In genomic region chr1:113394863-113395259, GRCh38 we compare ENCODE assay signal across 17 cellular contexts. TPM values are rescaled to one million over a fixed set of nuclear protein-coding genes. Genes with fewer than 3 reads are reported as not detected.
DNase-seq lines count a peak whose midpoint lies in the region; ATAC-seq, FAIRE-seq and TF ChIP-seq lines count a peak whose summit lies in the region.
"Had no signal": no experiment of that assay in that cellular context is flagged by ENCODE, and none has a peak within 500 bp of the region (broad histone marks: within the 10 kb centered on the region; RNA-seq: fewer than 3 reads in every experiment).

No MANE protein-coding gene starts in this region.

- H3K4me1 Mint-ChIP-seq in MCF 10A (ENCODE audit: insufficient read depth, unreplicated experiment): peaks cover 17% of the 10 kb centered on the region
- H3K4me1 Mint-ChIP-seq in brain: peaks cover 73% of the 10 kb centered on the region

- H3K36me3 ChIP-seq in mammary epithelial cell (ENCODE audit: insufficient read depth, low read length) (no peaks in the 10 kb centered on the region), HepG2 (replicated peaks in 1 of 2; ENCODE audit: control insufficient read depth in 1 of 2, insufficient read depth in 2 of 2, low read length in 2 of 2) (no peaks in the 10 kb centered on the region)
- no peaks in the 10 kb centered on the region for H3K36me3 ChIP-seq in effector memory CD4-positive, alpha-beta T cell (ENCODE audit: control insufficient read depth, insufficient read depth, low read length)

- H3K27ac ChIP-seq in mammary epithelial cell (ENCODE audit: insufficient read depth, low read depth, low read length) (no peak overlapping the region), HepG2 (ENCODE audit: extremely low read length, insufficient read depth, low read length) (peak overlapping the region; percentile 79)
- H3K27ac ChIP-seq in effector memory CD4-positive, alpha-beta T cell (ENCODE audit: insufficient read depth, low read length, poor library complexity, severe bottlenecking): no peak overlapping the region

- WGBS in mammary epithelial cell (ENCODE audit: low coverage, missing lambda C conversion rate): 100% methylated on average over 1 of the region's 1 CpG
- 88% methylated on average over 1 of the region's 1 CpG for WGBS in HepG2 (ENCODE audit: low lambda C conversion rate)

- H3K4me2 ChIP-seq in mammary epithelial cell (ENCODE audit: insufficient read depth, low read depth, low read length) (no peak overlapping the region), HepG2 (ENCODE audit: low read depth, low read length) (peak overlapping the region; percentile 77)

- TF ChIP-seq RAD21 in HepG2 (CRISPR knock-in tag; IDR thresholded peaks at IDR 0.05): no peak

- TF ChIP-seq EP300 in HepG2 (IDR thresholded peaks at IDR 0.05; ENCODE audit: low read depth in 2 of 2, low read length in 2 of 2) (no peak), HepG2 (CRISPR knock-in tag; IDR thresholded peaks at IDR 0.05; ENCODE audit: borderline replicate concordance) (no peak)

- intact Hi-C loops in MCF 10A (cut with micrococcal nuclease): loop anchor here (5.0 to 10.0 kb wide), 4 partner anchors 88 to 370 kb away; no protein-coding TSS in a partner anchor
- intact Hi-C loops in mammary epithelial cell (cut with micrococcal nuclease): no loop called here
- intact Hi-C loops in HepG2 (cut with micrococcal nuclease; ENCODE audit: unreplicated experiment): loop anchor here (1.0 to 5.0 kb wide), 2 partner anchors 37 to 56 kb away; no protein-coding TSS in a partner anchor

- BruUV-seq in MCF 10A (replicated peaks; lab: Mats Ljungman, UMichigan): no TSS peak
- no TSS peak for BruUV-seq in mammary epithelial cell (replicated peaks; lab: Mats Ljungman, UMichigan)
- BruUV-seq in HepG2 (replicated peaks; lab: Mats Ljungman, UMichigan): no TSS peak

- dilution Hi-C loops in mammary epithelial cell (cut with HindIII; ENCODE audit: low sequenced_read_pairs): no loop called here

- no peak for FAIRE-seq in HepG2 (lab: Jason Lieb, UNC)
- FAIRE-seq: H54 had no signal

- H3K79me2 ChIP-seq in mammary epithelial cell (ENCODE audit: insufficient read depth, low read length) (peaks cover 84% of the 10 kb centered on the region), HepG2 (ENCODE audit: insufficient read depth, low read length) (peaks cover 89% of the 10 kb centered on the region)

- H2AFZ ChIP-seq in mammary epithelial cell (ENCODE audit: low read depth, low read length): no peak overlapping the region
- no peak overlapping the region for H2AFZ ChIP-seq in HepG2 (ENCODE audit: low read length)

- no peak overlapping the region for H3K4me3 ChIP-seq in mammary epithelial cell (replicated peaks in 1 of 3; ENCODE audit: insufficient read depth in 1 of 3, low read depth in 2 of 3, low read length in 3 of 3)
- H3K4me3 ChIP-seq in HepG2 (replicated peaks in 1 of 3; ENCODE audit: insufficient read depth in 1 of 3, low read depth in 2 of 3, low read length in 3 of 3): peak overlapping the region; percentile 27 to 66 (median 45); a peak in 4 of 6 replicates
- no peak overlapping the region for H3K4me3 ChIP-seq in effector memory CD4-positive, alpha-beta T cell (ENCODE audit: insufficient read depth, low read depth, low read length, poor library complexity, severe bottlenecking)

- DNase-seq in MCF 10A (ENCODE audit: unreplicated experiment) (peak; percentile 14), mammary epithelial cell (no peak), HepG2 (ENCODE audit: low spot score) (no peak), NCI-H2227 treated with DMSO at 0.1 percent for 48 hours (lab: John Stamatoyannopoulos, UW) (no peak)
- DNase-seq in activated CD4-positive, CD25-positive, alpha-beta regulatory T cell (lab: John Stamatoyannopoulos, UW): no peak
- no peak for DNase-seq in effector memory CD4-positive, alpha-beta T cell
- DNase-seq: C1 segment of cervical spinal cord, Kasumi-1, NCI-H1436, NCI-H2081, NCI-H510A, NCI-H774 had no signal

- H3K4me3 Mint-ChIP-seq in MCF 10A (ENCODE audit: unreplicated experiment) (peak overlapping the region; percentile 47), brain (peak overlapping the region in 4 of 5 experiments; percentile 41 to 89 (median 86))
- H3K4me3 Mint-ChIP-seq: IgD-negative memory B cell had no signal

- H3K27me3 ChIP-seq in mammary epithelial cell (ENCODE audit: insufficient read depth, low read length) (no peaks in the 10 kb centered on the region), HepG2 (ENCODE audit: control insufficient read depth in 1 of 2, insufficient read depth in 2 of 2, low read length in 2 of 2) (no peaks in the 10 kb centered on the region; a peak in 1 of 5 replicates)
- no peaks in the 10 kb centered on the region for H3K27me3 ChIP-seq in effector memory CD4-positive, alpha-beta T cell (replicated peaks; ENCODE audit: control insufficient read depth, insufficient read depth, low read length, poor library complexity, severe bottlenecking)

- no peaks in the 10 kb centered on the region for H3K36me3 Mint-ChIP-seq in MCF 10A (ENCODE audit: insufficient read depth, unreplicated experiment)
- no peaks in the 10 kb centered on the region for H3K36me3 Mint-ChIP-seq in brain

- no peak overlapping the region for H3K9ac ChIP-seq in mammary epithelial cell (ENCODE audit: insufficient read depth, low read length)
- peak overlapping the region; percentile 55 for H3K9ac ChIP-seq in HepG2 (ENCODE audit: insufficient read depth, low read depth, low read length)

- no peak for TF ChIP-seq POLR2A in HepG2 (IDR thresholded peaks at IDR 0.05; ENCODE audit: insufficient read depth in 1 of 2, low read depth in 2 of 2, low read length in 2 of 2)

- in situ Hi-C loops in mammary epithelial cell (cut with MboI; ENCODE audit: low sequenced_read_pairs in 2 of 2) (no loop called here), HepG2 (cut with HindIII; ENCODE audit: extremely low pct_ligation_motif_present, low pct_unique_long_range_greater_than_20kb) (loop anchor here (10.0 kb wide), 1 partner anchor 250 kb away; no protein-coding TSS in a partner anchor)

- ATAC-seq in HepG2 (no peak), GM19455 (IDR thresholded peaks at IDR 0.05; ENCODE audit: unreplicated experiment) (no peak)
- ATAC-seq: Right ventricle myocardium inferior had no signal

- H3K9me3 Mint-ChIP-seq in MCF 10A (ENCODE audit: unreplicated experiment): no peaks in the 10 kb centered on the region
- no peaks in the 10 kb centered on the region for H3K9me3 Mint-ChIP-seq in brain
- H3K9me3 Mint-ChIP-seq: IgD-negative memory B cell had no signal

- H3K27ac Mint-ChIP-seq in MCF 10A (ENCODE audit: low read depth, unreplicated experiment) (peak overlapping the region; percentile 73), brain (peak overlapping the region in 1 of 5 experiments; percentile 57)
- H3K27ac Mint-ChIP-seq: IgD-negative memory B cell had no signal

- no peaks in the 10 kb centered on the region for H3K27me3 Mint-ChIP-seq in MCF 10A (ENCODE audit: insufficient read depth, unreplicated experiment)
- H3K27me3 Mint-ChIP-seq in brain: no peaks in the 10 kb centered on the region

- TF ChIP-seq CTCF in MCF 10A (IDR thresholded peaks at IDR 0.05; ENCODE audit: unreplicated experiment) (no peak), mammary epithelial cell (conservative IDR thresholded peaks at IDR 0.05 in 1 of 2, IDR thresholded peaks at IDR 0.05 in 1 of 2; ENCODE audit: extremely low read depth in 1 of 2, insufficient read depth in 1 of 2, low read depth in 1 of 2, low read length in 2 of 2) (no peak), brain (conservative IDR thresholded peaks at IDR 0.05) (no peak), HepG2 (CRISPR knock-in tag; IDR thresholded peaks at IDR 0.05) (no peak)

- H3K4me1 ChIP-seq in mammary epithelial cell (ENCODE audit: insufficient read depth, low read length) (peaks cover 13% of the 10 kb centered on the region), HepG2 (ENCODE audit: insufficient read depth, low read length) (peaks cover 48% of the 10 kb centered on the region)
- H3K4me1 ChIP-seq in effector memory CD4-positive, alpha-beta T cell (ENCODE audit: control insufficient read depth, insufficient read depth, low read length, poor library complexity, severe bottlenecking): no peaks in the 10 kb centered on the region

- H4K20me1 ChIP-seq in mammary epithelial cell (ENCODE audit: insufficient read depth, low read length): no peaks in the 10 kb centered on the region
- peaks cover 5% of the 10 kb centered on the region; the same call in 1 of the 2 replicates for H4K20me1 ChIP-seq in HepG2 (ENCODE audit: insufficient read depth, low read length)

- CTCF ChIA-PET in MCF 10A (lab: Yijun Ruan, JAX) (interaction anchor here (1.0 kb wide), 1 partner anchor 254 kb away, joined by 3 read pairs; no protein-coding TSS in a partner anchor), mammary epithelial cell (lab: Charles Lee; ENCODE audit: low non-redundant PET) (no interaction called here), HepG2 (lab: Yijun Ruan, JAX; ENCODE audit: low intra/inter-chr PET ratio, low total read pairs) (no interaction called here)

- H3K9me3 ChIP-seq in mammary epithelial cell (replicated peaks; ENCODE audit: insufficient read depth, low read length) (no peaks in the 10 kb centered on the region), HepG2 (ENCODE audit: low read length) (no peaks in the 10 kb centered on the region)
- no peaks in the 10 kb centered on the region for H3K9me3 ChIP-seq in effector memory CD4-positive, alpha-beta T cell (ENCODE audit: control insufficient read depth, low read length)

- POLR2A ChIA-PET in MCF 10A (lab: Yijun Ruan, JAX): interaction anchor here (0.6 to 1.2 kb wide), 5 partner anchors 9 to 286 kb away, joined by 3 to 6 read pairs (median 3); no protein-coding TSS in a partner anchor
- POLR2A ChIA-PET in HepG2 (lab: Yijun Ruan, JAX): no interaction called here

RNA-seq across cellular contexts. Expression of gene MAGI3, which starts 4.5 kb away (rescaled TPM):
- 12.8 and 14.3 TPM in 2 replicates for total RNA-seq in MCF 10A (2022)
- 10 to 100 TPM in 1 of 2 donors, 1 to 10 TPM in 1; 8.5 to 10.3 TPM for total RNA-seq in mammary epithelial cell
- polyA plus RNA-seq in mammary epithelial cell: 3.8 TPM
- polyA minus RNA-seq in mammary epithelial cell: 11.4 TPM
- 6.9 TPM for polyA plus RNA-seq in brain (ENCODE audit: insufficient read depth, low read depth, low replicate concordance)
- total RNA-seq in HepG2 (2016; rRNA removed; fragmentation: Illumina TruSeq; extraction: Trizol): 11.3 and 11.8 TPM in 2 replicates
- 2.4 and 2.5 TPM in 2 replicates for total RNA-seq in HepG2 (2016; cell fraction: cytosol; rRNA removed; fragmentation: Illumina TruSeq; extraction: Trizol; ENCODE audit: low read depth)
- total RNA-seq in HepG2 (2016; cell fraction: insoluble cytoplasmic fraction; rRNA removed; fragmentation: Illumina TruSeq; extraction: Trizol): 10.8 and 10.9 TPM in 2 replicates
- 5.3 and 5.6 TPM in 2 replicates for total RNA-seq in HepG2 (2016; cell fraction: membrane; rRNA removed; fragmentation: Illumina TruSeq; extraction: Trizol)
- 18.0 and 21.7 TPM in 2 replicates for total RNA-seq in HepG2 (2016; cell fraction: nucleus; rRNA removed; fragmentation: Illumina TruSeq; extraction: Trizol)
- polyA plus RNA-seq in HepG2 (2011; rRNA removed): 3.8 and 4.0 TPM in 2 replicates
- polyA plus RNA-seq in HepG2 (2011; cell fraction: cytosol; rRNA removed): 1.9 and 3.0 TPM in 2 replicates
- polyA plus RNA-seq in HepG2 (2011; cell fraction: nucleus; rRNA removed): 4.6 and 4.7 TPM in 2 replicates
- polyA plus RNA-seq in HepG2 (2012): 6.0 and 6.8 TPM in 2 replicates
- 0.72 and 1.0 TPM in 2 replicates for polyA plus RNA-seq in HepG2 (2016; cell fraction: cytosol; fragmentation: Illumina TruSeq; extraction: Trizol; ENCODE audit: low read depth)
- polyA plus RNA-seq in HepG2 (2016; cell fraction: insoluble cytoplasmic fraction; fragmentation: Illumina TruSeq; extraction: Trizol; ENCODE audit: low read depth): 8.4 TPM in 2 replicates
- 1.9 and 2.3 TPM in 2 replicates for polyA plus RNA-seq in HepG2 (2016; cell fraction: membrane; fragmentation: Illumina TruSeq; extraction: Trizol; ENCODE audit: low read depth)
- polyA plus RNA-seq in HepG2 (2016; cell fraction: nucleus; fragmentation: Illumina TruSeq; extraction: Trizol; ENCODE audit: insufficient read depth, low read depth): 6.9 and 7.8 TPM in 2 replicates
- 10.8 and 19.5 TPM in 2 replicates for polyA minus RNA-seq in HepG2 (2011; rRNA and poly(A)+ RNA removed; ENCODE audit: low replicate concordance)
- polyA minus RNA-seq in HepG2 (2011; cell fraction: cytosol; rRNA and poly(A)+ RNA removed): 6.1 and 7.5 TPM in 2 replicates
- 57.9 and 58.3 TPM in 2 replicates for polyA minus RNA-seq in HepG2 (2011; cell fraction: nucleus; rRNA and poly(A)+ RNA removed)

Comparison
In these comparisons a context has a peak if more than half of its experiments do, and no peak if none do; other contexts are left out.
1. H3K4me3 ChIP-seq: peak in HepG2 (3 of 3); none in mammary epithelial cell (0 of 3) and effector memory CD4-positive, alpha-beta T cell (single experiment).